ENCODE assay signal across 17 cellular contexts in the genomic region with DNA sequence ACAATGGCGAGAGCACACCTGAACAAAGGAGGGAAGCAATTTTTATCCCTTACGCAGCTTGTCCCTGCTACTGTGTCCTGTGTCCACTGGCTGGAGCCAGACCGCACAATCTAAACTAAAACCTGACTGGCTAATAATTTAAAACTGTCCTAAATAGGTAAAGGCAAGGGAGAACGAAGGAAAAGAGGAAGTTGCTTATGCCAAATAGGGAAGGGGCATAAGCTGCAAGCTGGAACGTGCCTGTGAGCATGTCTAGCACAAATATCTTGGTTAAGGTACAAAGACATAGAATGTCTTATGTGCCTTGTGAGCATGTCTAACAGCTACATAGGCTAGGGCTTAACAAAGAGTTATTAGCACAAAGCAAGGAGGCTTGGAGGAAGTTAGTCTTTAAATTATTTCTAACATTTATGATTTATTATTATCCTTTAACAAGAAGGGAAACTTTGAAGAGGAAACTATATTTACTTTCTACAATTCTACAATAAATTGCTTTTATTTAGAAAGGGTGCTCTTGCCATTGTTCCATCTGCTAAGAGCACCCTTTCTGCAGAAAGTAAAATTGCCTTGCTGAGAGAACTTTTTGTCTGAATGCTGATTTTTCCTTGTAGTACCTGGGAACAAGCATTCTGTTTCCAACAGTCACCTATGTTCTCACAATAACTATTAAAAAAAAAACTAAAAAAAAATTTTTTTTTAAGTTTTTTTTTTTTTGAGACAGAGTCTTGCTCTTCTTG.
A peak's percentile ranks its signal among the peaks of the same experiment; 100 is the strongest.
DNase-seq lines count a peak whose midpoint lies in the region; ATAC-seq, FAIRE-seq and TF ChIP-seq lines count a peak whose summit lies in the region.
"Had no signal": no experiment of that assay in that cellular context is flagged by ENCODE, and none has a peak within 500 bp of the region (broad histone marks: within the 10 kb centered on the region; RNA-seq: fewer than 3 reads in every experiment).

No MANE protein-coding gene starts in this region.

- peaks cover 12% of the 10 kb centered on the region for H3K4me1 ChIP-seq in adipocyte (ENCODE audit: control insufficient read depth, insufficient read depth, low read length)
- H3K4me1 ChIP-seq in mesenchymal stem cell (ENCODE audit: control insufficient read depth, insufficient read depth, low read depth, low read length) = no peaks in the 10 kb centered on the region
- H3K4me1 ChIP-seq: Caco-2 had no signal

- H3K23ac ChIP-seq in mesenchymal stem cell (ENCODE audit: low read length in 2 of 2) = no peak overlapping the region

- H3K4me2 ChIP-seq in mesenchymal stem cell (ENCODE audit: low read length, poor library complexity, severe bottlenecking) = no peak overlapping the region

- H4K91ac ChIP-seq in mesenchymal stem cell (ENCODE audit: low read length) = no peak overlapping the region

- H2AFZ ChIP-seq in mesenchymal stem cell (ENCODE audit: low read depth, low read length) = no peak overlapping the region

- H2BK15ac ChIP-seq in mesenchymal stem cell (ENCODE audit: low read depth, poor library complexity, severe bottlenecking) = no peak overlapping the region

- H2AK5ac ChIP-seq in mesenchymal stem cell (ENCODE audit: low read length, severe bottlenecking) = no peak overlapping the region

- no peak overlapping the region for H4K8ac ChIP-seq in mesenchymal stem cell (ENCODE audit: low read length)

- no peak overlapping the region for H2BK5ac ChIP-seq in mesenchymal stem cell (ENCODE audit: low read depth, low read length, poor library complexity, severe bottlenecking)

- FAIRE-seq in HTR-8/SVneo (lab: Jason Lieb, UNC) = peak; percentile 85
- FAIRE-seq: HepG2 had no signal

- no peak overlapping the region for H3K27ac ChIP-seq in mesenchymal stem cell (ENCODE audit: low read length, poor library complexity, severe bottlenecking)

- no peak for TF ChIP-seq POLR2A in NB4 (IDR thresholded peaks at IDR 0.05; ENCODE audit: extremely low read depth, insufficient read length)

- no peak overlapping the region for H2BK120ac ChIP-seq in mesenchymal stem cell (ENCODE audit: low read depth, low read length)

- ATAC-seq in HG02840 (IDR thresholded peaks at IDR 0.05; ENCODE audit: low FRiP score, unreplicated experiment) = no peak
- ATAC-seq: HepG2 had no signal

- H3K79me1 ChIP-seq in mesenchymal stem cell (replicated peaks; ENCODE audit: low read length, poor library complexity, severe bottlenecking) = peaks cover 8% of the 10 kb centered on the region

- 99% methylated on average over 3 of the region's 5 CpGs for WGBS in mesenchymal stem cell

- H3K27me3 ChIP-seq in adipocyte (replicated peaks; ENCODE audit: control insufficient read depth, insufficient read depth, low read length) (no peaks in the 10 kb centered on the region), mesenchymal stem cell (ENCODE audit: control insufficient read depth in 1 of 2, insufficient read depth in 1 of 2, low read length in 2 of 2) (no peaks in the 10 kb centered on the region)
- H3K27me3 ChIP-seq: MG63 had no signal

- H3K4me3 ChIP-seq in NB4 (ENCODE audit: low read depth, low read length) (no peak overlapping the region), adipocyte (ENCODE audit: low read length) (peak overlapping the region; percentile 6), mesenchymal stem cell (ENCODE audit: insufficient read depth in 1 of 2, low read depth in 1 of 2, low read length in 2 of 2) (peak overlapping the region in 1 of 2 experiments; percentile 9)
- H3K4me3 ChIP-seq: HAP-1, MG63 had no signal

- H2BK12ac ChIP-seq in mesenchymal stem cell (ENCODE audit: low read length in 2 of 2) = no peak overlapping the region

- H3K36me3 ChIP-seq in adipocyte (ENCODE audit: control insufficient read depth, insufficient read depth, low read length, severe bottlenecking) = peaks cover 42% of the 10 kb centered on the region
- peaks cover 14 to 58% of the 10 kb centered on the region in 2 experiments for H3K36me3 ChIP-seq in mesenchymal stem cell (ENCODE audit: control insufficient read depth in 1 of 2, insufficient read depth in 2 of 2, low read depth in 1 of 2, low read length in 2 of 2)
- H3K36me3 ChIP-seq: HAP-1 had no signal

- DNase-seq in HTR-8/SVneo (ENCODE audit: insufficient read length, low spot score) = no peak
- peak; percentile 47 for DNase-seq in NB4 (ENCODE audit: low read depth)
- DNase-seq in adipocyte (ENCODE audit: low read depth) = no peak
- no peak for DNase-seq in mesenchymal stem cell
- no peak for DNase-seq in NCI-H2227 (lab: John Stamatoyannopoulos, UW; ENCODE audit: unreplicated experiment)
- no peak for DNase-seq in NCI-H187 (lab: John Stamatoyannopoulos, UW)
- DNase-seq: Caco-2, DMS153, MG63, NCI-H1417, NCI-H1930, NCI-H524 treated with DMSO at 0.1 percent for 48 hours, SHP77, T-helper 2 cell had no signal

- TF ChIP-seq CTCF in NB4 (IDR thresholded peaks at IDR 0.05; ENCODE audit: low read depth, low read length) = no peak

- H3K9me3 ChIP-seq in adipocyte (ENCODE audit: control insufficient read depth, low read length) = peaks cover 9% of the 10 kb centered on the region
- H3K9me3 ChIP-seq in mesenchymal stem cell (ENCODE audit: control insufficient read depth, low read length) = peaks cover 19% of the 10 kb centered on the region

- H3K18ac ChIP-seq in mesenchymal stem cell (ENCODE audit: low read depth in 1 of 2, low read length in 2 of 2) = no peak overlapping the region

- H3K9ac ChIP-seq in adipocyte (ENCODE audit: low read length) (no peak overlapping the region), mesenchymal stem cell (ENCODE audit: low read length) (no peak overlapping the region)

- no peak overlapping the region for H3K4ac ChIP-seq in mesenchymal stem cell (ENCODE audit: low read depth in 1 of 2, low read length in 2 of 2)

- no peak overlapping the region for H3K14ac ChIP-seq in mesenchymal stem cell (ENCODE audit: low read length in 2 of 2)
